1 cellular context compared by ENCODE assay signal in genomic region chr12:49043856-49044258, GRCh38.
TF ChIP-seq lines count a peak whose summit lies in the region.

No MANE protein-coding gene starts in this region.

TF ChIP-seq in endothelial cell of umbilical vein, 7 proteins besides CTCF, POLR2A, EP300 and RAD21:
- no peak for TF ChIP-seq JUN (IDR thresholded peaks at IDR 0.05; ENCODE audit: borderline replicate concordance, insufficient read depth, insufficient read length, low read depth)
- TF ChIP-seq EZH2 (IDR thresholded peaks at IDR 0.05; ENCODE audit: borderline replicate concordance, low read depth, low read length, severe bottlenecking), result no peak
- TF ChIP-seq POLR2AphosphoS5 (IDR thresholded peaks at IDR 0.05; ENCODE audit: insufficient read depth, low read depth, low read length), result no peak
- TF ChIP-seq MYC (IDR thresholded peaks at IDR 0.05; ENCODE audit: low read depth, low read length), result no peak
- TF ChIP-seq GATA2 (IDR thresholded peaks at IDR 0.05; ENCODE audit: insufficient read depth, insufficient read length, low read depth, low read length), result no peak
- TF ChIP-seq MAX (IDR thresholded peaks at IDR 0.05; ENCODE audit: insufficient read depth, insufficient read length), result no peak
- TF ChIP-seq FOS (IDR thresholded peaks at IDR 0.05; ENCODE audit: borderline replicate concordance, insufficient read depth, low read length), result no peak
TF ChIP-seq in endothelial cell of umbilical vein: peak in this region for 0.
